29 cellular contexts compared by ENCODE assay signal in the genomic region with DNA sequence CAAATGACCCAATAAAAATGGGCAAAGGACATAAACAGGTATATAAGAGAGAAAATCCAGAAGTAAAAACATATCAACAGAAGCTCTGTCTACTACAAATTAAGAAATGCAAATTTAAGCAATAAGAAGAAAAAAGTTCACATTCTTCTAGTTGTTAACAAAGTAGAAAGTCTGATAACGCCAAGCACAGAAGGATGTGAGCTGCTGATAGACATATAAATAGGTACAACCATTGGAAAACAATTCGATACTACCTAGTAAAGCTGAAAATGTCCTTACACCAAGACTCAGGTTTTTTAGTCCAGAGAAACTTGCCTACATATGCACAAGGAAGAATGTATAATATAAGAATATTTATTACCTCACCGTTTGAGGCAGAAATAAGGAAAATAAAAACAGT.
"Had no signal": no experiment of that assay in that cellular context is flagged by ENCODE, and none has a peak within 500 bp of the region (broad histone marks: within the 10 kb centered on the region; RNA-seq: fewer than 3 reads in every experiment).

No MANE protein-coding gene starts in this region.

- H3K4me1 ChIP-seq: left lung, lower lobe of right lung, neural progenitor cell, right atrium auricular region, right lobe of liver, stomach, testis, tibial artery, upper lobe of right lung had no signal

- H3K9ac ChIP-seq: neural progenitor cell had no signal

- H3K9me3 ChIP-seq: left lung, lower lobe of right lung, neutrophil, ovary, right atrium auricular region, right lobe of liver, stomach, testis, tibial artery, upper lobe of right lung had no signal

- H3K4me2 ChIP-seq: neural progenitor cell had no signal

- ATAC-seq: left cardiac atrium; left lung; lower lobe of right lung; natural killer cell; right lobe of liver; stimulated activated naive B cell treated with anti-CD40 and anti-IgM and Interleukin-4, amounts not matched to agents 10 μg/mL and 1 μg/mL and 100 μg/mL, for 72 hours; stimulated activated naive CD8-positive, alpha-beta T cell treated with anti-CD3 and anti-CD28 coated beads, Interleukin-15, Interleukin-2, amounts not matched to agents 100 U/mL and 50 U/mL, for 24 hours; upper lobe of right lung had no signal

- H3K36me3 ChIP-seq: left lung, lower lobe of right lung, neural progenitor cell, neutrophil, ovary, right atrium auricular region, right lobe of liver, stomach, tibial artery, upper lobe of right lung had no signal

- H3K27ac ChIP-seq: left lung, lower lobe of right lung, neural progenitor cell, neutrophil, ovary, right atrium auricular region, right lobe of liver, stomach, testis, tibial artery, upper lobe of right lung had no signal

- H2AFZ ChIP-seq: neural progenitor cell had no signal

- H3K27me3 ChIP-seq: left lung, neural progenitor cell, neutrophil, ovary, right atrium auricular region, right lobe of liver, stomach, testis, tibial artery, upper lobe of right lung had no signal

- DNase-seq: hippocampal formation; kidney glomerular epithelial cell; left cardiac atrium; left lung; lower lobe of right lung; mammary epithelial cell; mesendoderm; naive B cell; natural killer cell; nephron progenitor cell; occipital lobe; ovary; right lobe of liver; stimulated activated CD4-positive, alpha-beta T cell treated with anti-CD3 and anti-CD28 coated beads, Interleukin-12 subunit alpha, Interleukin-12 subunit beta, amount 100 ng/mL, for 4 hours; stimulated activated CD4-positive, alpha-beta T cell treated with anti-CD3 and anti-CD28 coated beads, Interleukin-15, amount 100 ng/mL, for 24 hours; stimulated activated CD4-positive, alpha-beta T cell treated with anti-CD3 and anti-CD28 coated beads, Interleukin-2, amount 100 ng/mL, for 24 hours; stimulated activated CD4-positive, alpha-beta T cell treated with anti-CD3 and anti-CD28 coated beads, Interleukin-4, amount 100 ng/mL, for 1 hour; stimulated activated naive B cell treated with anti-CD40 and anti-IgM and Interleukin-4, amounts not matched to agents 10 μg/mL and 1 μg/mL and 100 μg/mL, for 72 hours; stimulated activated naive CD8-positive, alpha-beta T cell treated with anti-CD3 and anti-CD28 coated beads, Interleukin-15, Interleukin-2, amounts not matched to agents 100 U/mL and 50 U/mL, for 24 hours; stomach; testis; tibial artery; trophoblast cell; upper lobe of right lung had no signal

- FAIRE-seq: keratinocyte, urothelium cell line had no signal

- H3K4me3 ChIP-seq: left lung, lower lobe of right lung, neural progenitor cell, ovary, right atrium auricular region, right lobe of liver, stomach, testis, tibial artery, upper lobe of right lung had no signal
